8 cellular contexts compared by ENCODE assay signal in genomic region chr1:33460947-33461629, GRCh38. TPM values are rescaled to one million over a fixed set of nuclear protein-coding genes. Genes with fewer than 3 reads are reported as not detected.
DNase-seq lines count a peak whose midpoint lies in the region; ATAC-seq and TF ChIP-seq lines count a peak whose summit lies in the region.

No MANE protein-coding gene starts in this region.

- H3K9me3 ChIP-seq in SK-N-SH (no peaks in the 10 kb centered on the region), IMR-90 (ENCODE audit: control insufficient read depth, insufficient read depth, low read length) (no peaks in the 10 kb centered on the region), heart right ventricle (no peaks in the 10 kb centered on the region), uterus (no peaks in the 10 kb centered on the region)

- no peak overlapping the region for H4K5ac ChIP-seq in IMR-90 (ENCODE audit: low read depth, low read length)

- ATAC-seq in SK-N-SH treated with all-trans-retinoic acid at 6 μM for 48 hours (no peak), IMR-90 (ENCODE audit: low read depth) (no peak), heart right ventricle (peak; percentile 61 to 87 (median 75)), foreskin keratinocyte (no peak), natural killer cell (no peak)
- ATAC-seq in stimulated activated effector memory CD8-positive, alpha-beta T cell treated with anti-CD3 and anti-CD28 coated beads, Interleukin-12 subunit alpha, Interleukin-12 subunit beta, amount 100 ng/mL, for 72 hours, result no peak

- peak overlapping the region; percentile 14; the same call in 1 of the 2 replicates for H2AFZ ChIP-seq in SK-N-SH (ENCODE audit: low read depth)
- no peak overlapping the region for H2AFZ ChIP-seq in IMR-90 (replicated peaks; ENCODE audit: low read length, poor library complexity)

- WGBS in SK-N-SH (ENCODE audit: low lambda C conversion rate), result 75% methylated on average over 3 of the region's 4 CpGs
- WGBS in IMR-90 (ENCODE audit: extremely low coverage in 2 of 2, insufficient read length in 1 of 2), 2 experiments, result 100% methylated on average over 1 of the region's 4 CpGs; no CpG with 5 or more reads in 1 of the 2 experiments
- 45 to 54% methylated on average over 4 of the region's 4 CpGs for WGBS in heart right ventricle, 2 donors

- H3K4me1 ChIP-seq in SK-N-SH (ENCODE audit: control insufficient read depth in 1 of 2, insufficient read depth in 2 of 2, low read depth in 1 of 2, low read length in 1 of 2) (peaks cover 0 to 2% of the 10 kb centered on the region in 2 experiments; a peak in 2 of 4 replicates), IMR-90 (ENCODE audit: control insufficient read depth, insufficient read depth, low read length) (peaks cover 11% of the 10 kb centered on the region), heart right ventricle (peaks cover 2 to 74% (median 35%) of the 10 kb centered on the region in 9 donors), uterus (no peaks in the 10 kb centered on the region), foreskin keratinocyte (peaks cover 11% of the 10 kb centered on the region)

- H3K79me2 ChIP-seq in SK-N-SH (ENCODE audit: insufficient read depth), result no peaks in the 10 kb centered on the region

- POLR2A ChIA-PET in SK-N-SH (lab: Yijun Ruan, JAX), result no interaction called here
- POLR2A ChIA-PET in IMR-90 (lab: Charles Lee; ENCODE audit: unreplicated experiment), result no interaction called here

- no peak overlapping the region for H2BK120ac ChIP-seq in IMR-90 (ENCODE audit: low read depth, low read length)

- in situ Hi-C loops in IMR-90 (cut with MboI; ENCODE audit: low sequenced_read_pairs), result loop anchor here (10.0 kb wide), 2 partner anchors 326 to 366 kb away; no protein-coding TSS in a partner anchor

- BruUV-seq in IMR-90 (replicated peaks; lab: Mats Ljungman, UMichigan), result no TSS peak

- TF ChIP-seq POLR2A in IMR-90 (IDR thresholded peaks at IDR 0.05; ENCODE audit: low read depth, low read length), result no peak
- no peak for TF ChIP-seq POLR2A in uterus (IDR thresholded peaks at IDR 0.05)

- no peak overlapping the region for H3K4me2 ChIP-seq in SK-N-SH
- no peak overlapping the region for H3K4me2 ChIP-seq in IMR-90 (ENCODE audit: low read depth, low read length)

- no peaks in the 10 kb centered on the region for H3K4me1 Mint-ChIP-seq in natural killer cell
- H3K4me1 Mint-ChIP-seq in stimulated activated effector memory CD8-positive, alpha-beta T cell treated with anti-CD3 and anti-CD28 coated beads, Interleukin-12 subunit alpha, Interleukin-12 subunit beta, amount 100 ng/mL, for 72 hours, result no peaks in the 10 kb centered on the region

- H4K8ac ChIP-seq in IMR-90 (ENCODE audit: low read depth in 2 of 2, low read length in 2 of 2), result no peak overlapping the region

- no peak overlapping the region for H4K91ac ChIP-seq in IMR-90 (ENCODE audit: insufficient read depth, low read depth, low read length)

- no peaks in the 10 kb centered on the region for H3K9me2 ChIP-seq in SK-N-SH

- H2AK9ac ChIP-seq in IMR-90 (replicated peaks; ENCODE audit: low read depth, low read length, poor library complexity), result peak overlapping the region; percentile 5

- no peak overlapping the region for H3K9ac ChIP-seq in SK-N-SH
- no peak overlapping the region for H3K9ac ChIP-seq in IMR-90 (ENCODE audit: low read depth, low read length)

- H3K4me3 Mint-ChIP-seq in natural killer cell, result no peak overlapping the region
- no peak overlapping the region for H3K4me3 Mint-ChIP-seq in stimulated activated effector memory CD8-positive, alpha-beta T cell treated with anti-CD3 and anti-CD28 coated beads, Interleukin-12 subunit alpha, Interleukin-12 subunit beta, amount 100 ng/mL, for 72 hours

- no peaks in the 10 kb centered on the region for H3K9me3 Mint-ChIP-seq in natural killer cell
- no peaks in the 10 kb centered on the region for H3K9me3 Mint-ChIP-seq in stimulated activated effector memory CD8-positive, alpha-beta T cell treated with anti-CD3 and anti-CD28 coated beads, Interleukin-12 subunit alpha, Interleukin-12 subunit beta, amount 100 ng/mL, for 72 hours

- dilution Hi-C loops in IMR-90 (cut with HindIII; ENCODE audit: low sequenced_read_pairs, unreplicated experiment), result no loop called here

- intact Hi-C loops in IMR-90 (cut with micrococcal nuclease) (no loop called here), heart right ventricle (cut with DNase I) (loop anchor here in 6 of 10 donors (5.0 to 10.0 kb wide), 7 partner anchors 86 to 366 kb away; no protein-coding TSS in a partner anchor), uterus (cut with DNase I; ENCODE audit: low total_unique reads) (no loop called here), natural killer cell (cut with micrococcal nuclease) (no loop called here)

- TF ChIP-seq CTCF in SK-N-SH (IDR thresholded peaks at IDR 0.05) (no peak), IMR-90 (conservative IDR thresholded peaks at IDR 0.05; ENCODE audit: low read depth, low read length) (no peak), heart right ventricle (IDR thresholded peaks at IDR 0.05) (no peak), uterus (IDR thresholded peaks at IDR 0.05) (no peak), foreskin keratinocyte (conservative IDR thresholded peaks at IDR 0.05) (no peak), natural killer cell (IDR thresholded peaks at IDR 0.05) (no peak)

- no peak overlapping the region for H3K18ac ChIP-seq in IMR-90 (ENCODE audit: low read depth, low read length)

- no peak overlapping the region; the same call in 1 of the 2 replicates for H2AK5ac ChIP-seq in IMR-90 (ENCODE audit: low read depth, low read length)

- H3K27ac ChIP-seq in SK-N-SH (ENCODE audit: low read depth in 2 of 2, low read length in 1 of 2) (no peak overlapping the region), IMR-90 (ENCODE audit: insufficient read depth, low read length) (no peak overlapping the region), heart right ventricle (peak overlapping the region; percentile 59 to 93 (median 84)), uterus (peak overlapping the region; percentile 74 to 79), foreskin keratinocyte (no peak overlapping the region)

- no peak overlapping the region for H2BK15ac ChIP-seq in IMR-90 (ENCODE audit: low read depth, low read length)

- H3K36me3 ChIP-seq in SK-N-SH (replicated peaks in 1 of 2; ENCODE audit: control insufficient read depth in 1 of 2, insufficient read depth in 2 of 2, low read length in 1 of 2) (no peaks in the 10 kb centered on the region), IMR-90 (ENCODE audit: control insufficient read depth, insufficient read depth, low read length) (no peaks in the 10 kb centered on the region), heart right ventricle (no peaks in the 10 kb centered on the region), uterus (no peaks in the 10 kb centered on the region)

- peak overlapping the region; percentile 56; the same call in 1 of the 2 replicates for H3K14ac ChIP-seq in IMR-90 (replicated peaks; ENCODE audit: low read depth, low read length)

- H3K27ac Mint-ChIP-seq in natural killer cell, result no peak overlapping the region
- no peak overlapping the region for H3K27ac Mint-ChIP-seq in stimulated activated effector memory CD8-positive, alpha-beta T cell treated with anti-CD3 and anti-CD28 coated beads, Interleukin-12 subunit alpha, Interleukin-12 subunit beta, amount 100 ng/mL, for 72 hours

- H2BK20ac ChIP-seq in IMR-90 (ENCODE audit: low read depth, low read length), result no peak overlapping the region

- H3K27me3 Mint-ChIP-seq in natural killer cell (ENCODE audit: low read depth in 2 of 2), result peaks cover 9 to 10% of the 10 kb centered on the region in 2 donors

- no peaks in the 10 kb centered on the region for H3F3A ChIP-seq in SK-N-SH (replicated peaks; ENCODE audit: insufficient read depth)

- no peak for TF ChIP-seq EP300 in SK-N-SH (IDR thresholded peaks at IDR 0.05; ENCODE audit: borderline replicate concordance in 1 of 2, low read depth in 1 of 2, low read length in 1 of 2)

- peaks cover 16% of the 10 kb centered on the region for H3K9me1 ChIP-seq in IMR-90 (ENCODE audit: insufficient read depth, low read length)

- peaks cover 0 to 2% of the 10 kb centered on the region in 2 experiments; a peak in 1 of 4 replicates for H3K79me1 ChIP-seq in IMR-90 (ENCODE audit: low read depth in 1 of 2, low read length in 2 of 2)

- no peak overlapping the region for H3K4me3 ChIP-seq in SK-N-SH (ENCODE audit: low read depth in 2 of 2, low read length in 1 of 2)
- no peak overlapping the region for H3K4me3 ChIP-seq in IMR-90 (ENCODE audit: insufficient read depth, low read depth, low read length)
- no peak overlapping the region for H3K4me3 ChIP-seq in heart right ventricle
- no peak overlapping the region for H3K4me3 ChIP-seq in uterus

- H3K23ac ChIP-seq in IMR-90 (ENCODE audit: low read depth, low read length), result no peak overlapping the region

- H3K27me3 ChIP-seq in SK-N-SH (ENCODE audit: insufficient read depth) (no peaks in the 10 kb centered on the region), IMR-90 (ENCODE audit: control insufficient read depth, insufficient read depth, low read length) (no peaks in the 10 kb centered on the region), heart right ventricle (no peaks in the 10 kb centered on the region), uterus (no peaks in the 10 kb centered on the region), foreskin keratinocyte (no peaks in the 10 kb centered on the region)

- no peak for TF ChIP-seq RAD21 in SK-N-SH (IDR thresholded peaks at IDR 0.05; ENCODE audit: low read length)
- no peak for TF ChIP-seq RAD21 in IMR-90 (IDR thresholded peaks at IDR 0.05; ENCODE audit: low read length)

- H3K4ac ChIP-seq in IMR-90 (ENCODE audit: low read depth, low read length), result no peak overlapping the region

- H3K36me3 Mint-ChIP-seq in natural killer cell, result no peaks in the 10 kb centered on the region
- no peaks in the 10 kb centered on the region for H3K36me3 Mint-ChIP-seq in stimulated activated effector memory CD8-positive, alpha-beta T cell treated with anti-CD3 and anti-CD28 coated beads, Interleukin-12 subunit alpha, Interleukin-12 subunit beta, amount 100 ng/mL, for 72 hours

- no peaks in the 10 kb centered on the region for H4K20me1 ChIP-seq in SK-N-SH (ENCODE audit: insufficient read depth)
- peaks cover 4% of the 10 kb centered on the region; the same call in 1 of the 2 replicates for H4K20me1 ChIP-seq in IMR-90 (ENCODE audit: insufficient read depth, low read length)

- DNase-seq in SK-N-SH (no peak), IMR-90 (no peak), heart right ventricle (peak; percentile 44 to 77), uterus (peak in 1 of 2 donors; percentile 53), foreskin keratinocyte (no peak), natural killer cell (no peak)
- DNase-seq in stimulated activated effector memory CD8-positive, alpha-beta T cell treated with anti-CD3 and anti-CD28 coated beads, Interleukin-12 subunit alpha, Interleukin-12 subunit beta, amount 100 ng/mL, for 72 hours (ENCODE audit: low spot score in 2 of 2), result no peak

- H3K56ac ChIP-seq in IMR-90 (ENCODE audit: extremely low read depth, insufficient read depth, low read length), result no peak overlapping the region

- CTCF ChIA-PET in SK-N-SH (lab: Yijun Ruan, JAX) (interaction anchor here (0.6 to 6.4 kb wide), 5 partner anchors 10 to 367 kb away, joined by 3 to 40 read pairs (median 3); no protein-coding TSS in a partner anchor), IMR-90 (lab: Yijun Ruan, JAX) (no interaction called here)

- H2BK5ac ChIP-seq in IMR-90 (ENCODE audit: low read depth, low read length, poor library complexity, severe bottlenecking), result no peak overlapping the region

RNA-seq across cellular contexts. Expression of gene ZSCAN20, which starts 11.4 kb away (rescaled TPM):
- polyA plus RNA-seq in SK-N-SH (2012; rRNA removed) (2.1 TPM in 2 replicates), IMR-90 (2012; rRNA removed) (1.9 and 2.1 TPM in 2 replicates), heart right ventricle (1 to 10 TPM in 1 of 2 donors, under 1 TPM in 1; 0.83 to 1.6 TPM), foreskin keratinocyte (0.56 and 0.59 TPM in 2 replicates)
- polyA plus RNA-seq in SK-N-SH (2012; cell fraction: cytosol; rRNA removed), result 1.4 TPM in 2 replicates
- polyA plus RNA-seq in SK-N-SH (2012; cell fraction: nucleus; rRNA removed), result 3.6 and 5.4 TPM in 2 replicates
- total RNA-seq in IMR-90 (2012; rRNA removed) (8.1 and 11.1 TPM in 2 replicates), heart right ventricle (1 to 10 TPM; 3.4 to 9.3 (median 5.8) TPM), uterus (10 to 100 TPM in 1 of 4 donors, 1 to 10 TPM in 3; 2.4 to 16.0 (median 5.2) TPM), foreskin keratinocyte (4.7 and 4.8 TPM in 2 replicates), natural killer cell (1 to 10 TPM in 2 of 3 donors, under 1 TPM in 1; 0.49 to 1.5 (median 1.0) TPM)
- polyA plus RNA-seq in IMR-90 (2012; cell fraction: cytosol; rRNA removed), result 0.79 and 0.81 TPM in 2 replicates
- polyA plus RNA-seq in IMR-90 (2012; cell fraction: nucleus; rRNA removed; ENCODE audit: low replicate concordance), result 3.0 and 5.9 TPM in 2 replicates

RNA-seq across cellular contexts. Expression of gene PHC2, which starts 30.2 kb away (rescaled TPM):
- polyA plus RNA-seq in SK-N-SH (2012; rRNA removed) (69.5 and 98.7 TPM in 2 replicates), IMR-90 (2012; rRNA removed) (86.3 and 98.1 TPM in 2 replicates), heart right ventricle (10 to 100 TPM; 81.2 to 95.4 TPM), foreskin keratinocyte (94.9 and 98.7 TPM in 2 replicates)
- polyA plus RNA-seq in SK-N-SH (2012; cell fraction: cytosol; rRNA removed), result 70.8 and 111 TPM in 2 replicates
- 124 and 128 TPM in 2 replicates for polyA plus RNA-seq in SK-N-SH (2012; cell fraction: nucleus; rRNA removed)
- total RNA-seq in IMR-90 (2012; rRNA removed) (43.3 and 46.4 TPM in 2 replicates), heart right ventricle (100 to 1,000 TPM in 5 of 10 donors, 10 to 100 TPM in 5; 96.7 to 136 (median 102) TPM), uterus (100 to 1,000 TPM in 2 of 4 donors, 10 to 100 TPM in 2; 51.5 to 203 (median 102) TPM), foreskin keratinocyte (98.4 and 117 TPM in 2 replicates), natural killer cell (10 to 100 TPM; 36.6 to 46.6 (median 39.5) TPM)
- 91.9 and 128 TPM in 2 replicates for polyA plus RNA-seq in IMR-90 (2012; cell fraction: cytosol; rRNA removed)
- polyA plus RNA-seq in IMR-90 (2012; cell fraction: nucleus; rRNA removed; ENCODE audit: low replicate concordance), result 110 and 133 TPM in 2 replicates

Comparison
In these comparisons a context has a peak if more than half of its experiments do, and no peak if none do; other contexts are left out.
1. DNase-seq: peak in heart right ventricle (2 of 2); none in SK-N-SH (single experiment), IMR-90 (single experiment), foreskin keratinocyte (0 of 2), natural killer cell (single experiment) and stimulated activated effector memory CD8-positive, alpha-beta T cell treated with anti-CD3 and anti-CD28 coated beads, Interleukin-12 subunit alpha, Interleukin-12 subunit beta, amount 100 ng/mL, for 72 hours (0 of 2).
2. H3K27ac ChIP-seq: peak in heart right ventricle (10 of 10) and uterus (2 of 2); none in SK-N-SH (0 of 2), IMR-90 (single experiment) and foreskin keratinocyte (single experiment).
3. ATAC-seq: peak in heart right ventricle (8 of 8); none in SK-N-SH treated with all-trans-retinoic acid at 6 μM for 48 hours (single experiment), IMR-90 (single experiment), foreskin keratinocyte (single experiment), natural killer cell (0 of 3) and stimulated activated effector memory CD8-positive, alpha-beta T cell treated with anti-CD3 and anti-CD28 coated beads, Interleukin-12 subunit alpha, Interleukin-12 subunit beta, amount 100 ng/mL, for 72 hours (single experiment).
4. intact Hi-C loops: an anchor here in heart right ventricle (5.0 to 10.0 kb wide); none called in IMR-90, uterus and natural killer cell.